1 cellular context compared by ENCODE assay signal in genomic region chr20:16816192-16816591, GRCh38.
TF ChIP-seq lines count a peak whose summit lies in the region.

No MANE protein-coding gene starts in this region.

TF ChIP-seq in HepG2, 621 proteins besides CTCF, POLR2A, EP300 and RAD21 (continued from another document):
- TF ChIP-seq ZBTB10 (CRISPR knock-in tag; IDR thresholded peaks at IDR 0.05; ENCODE audit: borderline replicate concordance) (no peak), GZF1 (CRISPR knock-in tag; IDR thresholded peaks at IDR 0.05) (no peak), ZNF83 (CRISPR knock-in tag; IDR thresholded peaks at IDR 0.05; ENCODE audit: borderline replicate concordance) (no peak), ZNF674 (CRISPR knock-in tag; IDR thresholded peaks at IDR 0.05; ENCODE audit: low read depth) (no peak), KLF6 (CRISPR knock-in tag; IDR thresholded peaks at IDR 0.05) (no peak)
